ENCODE assay signal across 1 cellular context in the genomic region with DNA sequence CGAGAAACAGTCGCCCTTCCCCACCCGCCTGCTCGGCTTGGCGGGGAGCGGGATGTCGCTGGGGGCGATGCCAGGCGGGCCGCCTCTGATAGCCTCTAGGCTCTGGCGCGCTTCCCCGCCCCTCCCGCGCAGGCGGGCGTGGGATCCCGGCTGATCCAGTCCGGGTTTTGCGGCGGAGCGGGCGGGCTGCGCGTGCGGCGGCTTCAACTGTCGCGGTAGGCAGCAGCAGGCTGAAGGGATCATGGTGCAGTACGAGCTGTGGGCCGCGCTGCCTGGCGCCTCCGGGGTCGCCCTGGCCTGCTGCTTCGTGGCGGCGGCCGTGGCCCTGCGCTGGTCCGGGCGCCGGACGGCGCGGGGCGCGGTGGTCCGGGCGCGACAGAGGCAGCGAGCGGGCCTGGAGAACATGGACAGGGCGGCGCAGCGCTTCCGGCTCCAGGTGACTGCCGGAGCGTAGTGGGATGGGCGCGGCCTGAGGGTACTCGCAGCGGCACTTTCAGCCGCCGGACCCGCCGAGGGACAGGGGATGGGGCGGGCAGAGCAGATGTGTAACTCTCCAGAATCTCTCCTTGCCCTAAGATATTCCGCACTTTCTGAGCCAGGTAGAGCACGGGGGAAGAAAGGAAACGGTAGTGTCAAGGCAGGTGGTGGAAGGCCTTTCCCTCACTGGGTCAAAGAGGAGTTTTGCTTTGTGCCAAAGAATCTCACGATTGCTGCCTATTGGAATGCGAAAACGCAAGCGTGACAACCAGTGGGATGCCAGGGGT.
TF ChIP-seq lines count a peak whose summit lies in the region.

A gene (plus strand): TSS at position 210 of the 764 bp plus-strand sequence. CDS start 32 bp downstream, at position 242.

TF ChIP-seq in HepG2, 621 proteins besides CTCF, POLR2A, EP300 and RAD21 (continued from another document and continues in another):
- TF ChIP-seq, protein P1, sequence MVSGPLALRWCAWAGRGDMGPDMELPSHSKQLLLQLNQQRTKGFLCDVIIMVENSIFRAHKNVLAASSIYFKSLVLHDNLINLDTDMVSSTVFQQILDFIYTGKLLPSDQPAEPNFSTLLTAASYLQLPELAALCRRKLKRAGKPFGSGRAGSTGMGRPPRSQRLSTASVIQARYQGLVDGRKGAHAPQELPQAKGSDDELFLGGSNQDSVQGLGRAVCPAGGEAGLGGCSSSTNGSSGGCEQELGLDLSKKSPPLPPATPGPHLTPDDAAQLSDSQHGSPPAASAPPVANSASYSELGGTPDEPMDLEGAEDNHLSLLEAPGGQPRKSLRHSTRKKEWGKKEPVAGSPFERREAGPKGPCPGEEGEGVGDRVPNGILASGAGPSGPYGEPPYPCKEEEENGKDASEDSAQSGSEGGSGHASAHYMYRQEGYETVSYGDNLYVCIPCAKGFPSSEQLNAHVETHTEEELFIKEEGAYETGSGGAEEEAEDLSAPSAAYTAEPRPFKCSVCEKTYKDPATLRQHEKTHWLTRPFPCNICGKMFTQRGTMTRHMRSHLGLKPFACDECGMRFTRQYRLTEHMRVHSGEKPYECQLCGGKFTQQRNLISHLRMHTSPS (CRISPR knock-in tag; IDR thresholded peaks at IDR 0.05; ENCODE audit: low read depth) = peak; percentile 37; the same call in 1 of the 2 replicates
- TF ChIP-seq ZSCAN30 (CRISPR knock-in tag; IDR thresholded peaks at IDR 0.05) (no peak), ZNF451 (CRISPR knock-in tag; IDR thresholded peaks at IDR 0.05) (peak; percentile 93), SIX1 (CRISPR knock-in tag; IDR thresholded peaks at IDR 0.05; ENCODE audit: borderline replicate concordance) (0 out of 2 replicates have a peak, but pooled peaks have one; percentile 41), FOXK1 (CRISPR knock-in tag; IDR thresholded peaks at IDR 0.05; ENCODE audit: borderline replicate concordance, low read depth) (peak; percentile 35; the same call in 1 of the 2 replicates), ZFP1 (CRISPR knock-in tag; IDR thresholded peaks at IDR 0.05) (no peak), ZBTB1 (CRISPR knock-in tag; IDR thresholded peaks at IDR 0.05; ENCODE audit: borderline replicate concordance) (no peak), ZC3H4 (CRISPR knock-in tag; IDR thresholded peaks at IDR 0.05; ENCODE audit: borderline replicate concordance) (no peak), RXRB (CRISPR knock-in tag; IDR thresholded peaks at IDR 0.05; ENCODE audit: borderline replicate concordance) (peak; percentile 65; the same call in 1 of the 2 replicates), HNRNPK (IDR thresholded peaks at IDR 0.05; ENCODE audit: low read depth, low read length, poor library complexity, severe bottlenecking) (peak; percentile 51), ZNF747 (CRISPR knock-in tag; IDR thresholded peaks at IDR 0.05; ENCODE audit: borderline replicate concordance) (peak; percentile 82; the same call in 1 of the 2 replicates), ZNF839 (CRISPR knock-in tag; IDR thresholded peaks at IDR 0.05; ENCODE audit: borderline replicate concordance) (no peak), ZNF136 (CRISPR knock-in tag; IDR thresholded peaks at IDR 0.05; ENCODE audit: low read depth) (no peak; the same call in 1 of the 2 replicates), FOXP1 (IDR thresholded peaks at IDR 0.05) (no peak), FOXP1 (CRISPR knock-in tag; IDR thresholded peaks at IDR 0.05) (no peak), HOXD1 (CRISPR knock-in tag; IDR thresholded peaks at IDR 0.05) (peak; percentile 74), SNAPC2 (CRISPR knock-in tag; IDR thresholded peaks at IDR 0.05) (peak; percentile 47; the same call in 1 of the 2 replicates), ZNF558 (CRISPR knock-in tag; IDR thresholded peaks at IDR 0.05; ENCODE audit: borderline replicate concordance) (peak; percentile 95; the same call in 1 of the 2 replicates), NFATC3 (CRISPR knock-in tag; IDR thresholded peaks at IDR 0.05) (peak; percentile 81; the same call in 1 of the 2 replicates), ZNF343 (CRISPR knock-in tag; IDR thresholded peaks at IDR 0.05) (peak; percentile 97), ZBTB21 (CRISPR knock-in tag; IDR thresholded peaks at IDR 0.05) (no peak), KDM1A (CRISPR knock-in tag; IDR thresholded peaks at IDR 0.05) (peak; percentile 39; the same call in 1 of the 2 replicates), REL (CRISPR knock-in tag; conservative IDR thresholded peaks at IDR 0.05) (peak; percentile 82; the same call in 1 of the 2 replicates), ATF7 (IDR thresholded peaks at IDR 0.05) (no peak), ATF7 (CRISPR knock-in tag; IDR thresholded peaks at IDR 0.05) (no peak), SIX4 (CRISPR knock-in tag; IDR thresholded peaks at IDR 0.05) (no peak), MLLT10 (CRISPR knock-in tag; IDR thresholded peaks at IDR 0.05) (no peak), SIN3B (IDR thresholded peaks at IDR 0.05; ENCODE audit: low read length) (no peak), TBX2 (CRISPR knock-in tag; IDR thresholded peaks at IDR 0.05; ENCODE audit: borderline replicate concordance) (peak; percentile 86), SOX5 (CRISPR knock-in tag; IDR thresholded peaks at IDR 0.05; ENCODE audit: borderline replicate concordance) (peak; percentile 29; the same call in 1 of the 2 replicates), MED1 (CRISPR knock-in tag; IDR thresholded peaks at IDR 0.05) (peak; percentile 61), ZSCAN20 (CRISPR knock-in tag; IDR thresholded peaks at IDR 0.05; ENCODE audit: borderline replicate concordance) (peak; percentile 97), SALL2 (CRISPR knock-in tag; IDR thresholded peaks at IDR 0.05) (peak; percentile 90), MIER3 (CRISPR knock-in tag; IDR thresholded peaks at IDR 0.05; ENCODE audit: borderline replicate concordance) (no peak), KLF9 (CRISPR knock-in tag; IDR thresholded peaks at IDR 0.05; ENCODE audit: low read depth) (no peak), HMGA1 (CRISPR knock-in tag; conservative IDR thresholded peaks at IDR 0.05) (no peak), HOXA5 (CRISPR knock-in tag; IDR thresholded peaks at IDR 0.05) (peak; percentile 89), POGZ (CRISPR knock-in tag; IDR thresholded peaks at IDR 0.05) (peak; percentile 59), SNRNP70 (IDR thresholded peaks at IDR 0.05; ENCODE audit: low read depth, low read length) (no peak), ESRRA (CRISPR knock-in tag; IDR thresholded peaks at IDR 0.05; ENCODE audit: low read depth) (peak; percentile 58; the same call in 1 of the 2 replicates)
- TF ChIP-seq, protein P2, sequence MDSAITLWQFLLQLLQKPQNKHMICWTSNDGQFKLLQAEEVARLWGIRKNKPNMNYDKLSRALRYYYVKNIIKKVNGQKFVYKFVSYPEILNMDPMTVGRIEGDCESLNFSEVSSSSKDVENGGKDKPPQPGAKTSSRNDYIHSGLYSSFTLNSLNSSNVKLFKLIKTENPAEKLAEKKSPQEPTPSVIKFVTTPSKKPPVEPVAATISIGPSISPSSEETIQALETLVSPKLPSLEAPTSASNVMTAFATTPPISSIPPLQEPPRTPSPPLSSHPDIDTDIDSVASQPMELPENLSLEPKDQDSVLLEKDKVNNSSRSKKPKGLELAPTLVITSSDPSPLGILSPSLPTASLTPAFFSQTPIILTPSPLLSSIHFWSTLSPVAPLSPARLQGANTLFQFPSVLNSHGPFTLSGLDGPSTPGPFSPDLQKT (CRISPR knock-in tag; IDR thresholded peaks at IDR 0.05; ENCODE audit: borderline replicate concordance) = peak; percentile 76; the same call in 1 of the 2 replicates
- TF ChIP-seq, protein P3, sequence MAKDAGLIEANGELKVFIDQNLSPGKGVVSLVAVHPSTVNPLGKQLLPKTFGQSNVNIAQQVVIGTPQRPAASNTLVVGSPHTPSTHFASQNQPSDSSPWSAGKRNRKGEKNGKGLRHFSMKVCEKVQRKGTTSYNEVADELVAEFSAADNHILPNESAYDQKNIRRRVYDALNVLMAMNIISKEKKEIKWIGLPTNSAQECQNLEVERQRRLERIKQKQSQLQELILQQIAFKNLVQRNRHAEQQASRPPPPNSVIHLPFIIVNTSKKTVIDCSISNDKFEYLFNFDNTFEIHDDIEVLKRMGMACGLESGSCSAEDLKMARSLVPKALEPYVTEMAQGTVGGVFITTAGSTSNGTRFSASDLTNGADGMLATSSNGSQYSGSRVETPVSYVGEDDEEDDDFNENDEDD (CRISPR knock-in tag; IDR thresholded peaks at IDR 0.05; ENCODE audit: borderline replicate concordance) = peak; percentile 99
- TF ChIP-seq, protein P4, sequence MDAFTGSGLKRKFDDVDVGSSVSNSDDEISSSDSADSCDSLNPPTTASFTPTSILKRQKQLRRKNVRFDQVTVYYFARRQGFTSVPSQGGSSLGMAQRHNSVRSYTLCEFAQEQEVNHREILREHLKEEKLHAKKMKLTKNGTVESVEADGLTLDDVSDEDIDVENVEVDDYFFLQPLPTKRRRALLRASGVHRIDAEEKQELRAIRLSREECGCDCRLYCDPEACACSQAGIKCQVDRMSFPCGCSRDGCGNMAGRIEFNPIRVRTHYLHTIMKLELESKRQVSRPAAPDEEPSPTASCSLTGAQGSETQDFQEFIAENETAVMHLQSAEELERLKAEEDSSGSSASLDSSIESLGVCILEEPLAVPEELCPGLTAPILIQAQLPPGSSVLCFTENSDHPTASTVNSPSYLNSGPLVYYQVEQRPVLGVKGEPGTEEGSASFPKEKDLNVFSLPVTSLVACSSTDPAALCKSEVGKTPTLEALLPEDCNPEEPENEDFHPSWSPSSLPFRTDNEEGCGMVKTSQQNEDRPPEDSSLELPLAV (CRISPR knock-in tag; conservative IDR thresholded peaks at IDR 0.05; ENCODE audit: low read depth) = 0 out of 2 replicates have a peak, but pooled peaks have one; percentile 71
- TF ChIP-seq, protein P5, sequence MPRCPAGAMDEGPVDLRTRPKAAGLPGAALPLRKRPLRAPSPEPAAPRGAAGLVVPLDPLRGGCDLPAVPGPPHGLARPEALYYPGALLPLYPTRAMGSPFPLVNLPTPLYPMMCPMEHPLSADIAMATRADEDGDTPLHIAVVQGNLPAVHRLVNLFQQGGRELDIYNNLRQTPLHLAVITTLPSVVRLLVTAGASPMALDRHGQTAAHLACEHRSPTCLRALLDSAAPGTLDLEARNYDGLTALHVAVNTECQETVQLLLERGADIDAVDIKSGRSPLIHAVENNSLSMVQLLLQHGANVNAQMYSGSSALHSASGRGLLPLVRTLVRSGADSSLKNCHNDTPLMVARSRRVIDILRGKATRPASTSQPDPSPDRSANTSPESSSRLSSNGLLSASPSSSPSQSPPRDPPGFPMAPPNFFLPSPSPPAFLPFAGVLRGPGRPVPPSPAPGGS (CRISPR knock-in tag; IDR thresholded peaks at IDR 0.05) = peak; percentile 97
- TF ChIP-seq, protein P6, sequence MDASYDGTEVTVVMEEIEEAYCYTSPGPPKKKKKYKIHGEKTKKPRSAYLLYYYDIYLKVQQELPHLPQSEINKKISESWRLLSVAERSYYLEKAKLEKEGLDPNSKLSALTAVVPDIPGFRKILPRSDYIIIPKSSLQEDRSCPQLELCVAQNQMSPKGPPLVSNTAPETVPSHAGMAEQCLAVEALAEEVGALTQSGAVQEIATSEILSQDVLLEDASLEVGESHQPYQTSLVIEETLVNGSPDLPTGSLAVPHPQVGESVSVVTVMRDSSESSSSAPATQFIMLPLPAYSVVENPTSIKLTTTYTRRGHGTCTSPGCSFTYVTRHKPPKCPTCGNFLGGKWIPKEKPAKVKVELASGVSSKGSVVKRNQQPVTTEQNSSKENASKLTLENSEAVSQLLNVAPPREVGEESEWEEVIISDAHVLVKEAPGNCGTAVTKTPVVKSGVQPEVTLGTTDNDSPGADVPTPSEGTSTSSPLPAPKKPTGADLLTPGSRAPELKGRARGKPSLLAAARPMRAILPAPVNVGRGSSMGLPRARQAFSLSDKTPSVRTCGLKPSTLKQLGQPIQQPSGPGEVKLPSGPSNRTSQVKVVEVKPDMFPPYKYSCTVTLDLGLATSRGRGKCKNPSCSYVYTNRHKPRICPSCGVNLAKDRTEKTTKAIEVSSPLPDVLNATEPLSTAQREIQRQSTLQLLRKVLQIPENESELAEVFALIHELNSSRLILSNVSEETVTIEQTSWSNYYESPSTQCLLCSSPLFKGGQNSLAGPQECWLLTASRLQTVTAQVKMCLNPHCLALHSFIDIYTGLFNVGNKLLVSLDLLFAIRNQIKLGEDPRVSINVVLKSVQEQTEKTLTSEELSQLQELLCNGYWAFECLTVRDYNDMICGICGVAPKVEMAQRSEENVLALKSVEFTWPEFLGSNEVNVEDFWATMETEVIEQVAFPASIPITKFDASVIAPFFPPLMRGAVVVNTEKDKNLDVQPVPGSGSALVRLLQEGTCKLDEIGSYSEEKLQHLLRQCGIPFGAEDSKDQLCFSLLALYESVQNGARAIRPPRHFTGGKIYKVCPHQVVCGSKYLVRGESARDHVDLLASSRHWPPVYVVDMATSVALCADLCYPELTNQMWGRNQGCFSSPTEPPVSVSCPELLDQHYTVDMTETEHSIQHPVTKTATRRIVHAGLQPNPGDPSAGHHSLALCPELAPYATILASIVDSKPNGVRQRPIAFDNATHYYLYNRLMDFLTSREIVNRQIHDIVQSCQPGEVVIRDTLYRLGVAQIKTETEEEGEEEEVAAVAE (CRISPR knock-in tag; IDR thresholded peaks at IDR 0.05; ENCODE audit: borderline replicate concordance) = no peak
- TF ChIP-seq, protein P7, sequence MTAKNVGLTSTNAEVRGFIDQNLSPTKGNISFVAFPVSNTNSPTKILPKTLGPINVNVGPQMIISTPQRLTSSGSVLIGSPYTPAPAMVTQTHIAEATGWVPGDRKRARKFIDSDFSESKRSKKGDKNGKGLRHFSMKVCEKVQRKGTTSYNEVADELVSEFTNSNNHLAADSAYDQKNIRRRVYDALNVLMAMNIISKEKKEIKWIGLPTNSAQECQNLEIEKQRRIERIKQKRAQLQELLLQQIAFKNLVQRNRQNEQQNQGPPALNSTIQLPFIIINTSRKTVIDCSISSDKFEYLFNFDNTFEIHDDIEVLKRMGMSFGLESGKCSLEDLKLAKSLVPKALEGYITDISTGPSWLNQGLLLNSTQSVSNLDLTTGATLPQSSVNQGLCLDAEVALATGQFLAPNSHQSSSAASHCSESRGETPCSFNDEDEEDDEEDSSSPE (CRISPR knock-in tag; IDR thresholded peaks at IDR 0.05) = peak; percentile 95
- TF ChIP-seq, protein P8, sequence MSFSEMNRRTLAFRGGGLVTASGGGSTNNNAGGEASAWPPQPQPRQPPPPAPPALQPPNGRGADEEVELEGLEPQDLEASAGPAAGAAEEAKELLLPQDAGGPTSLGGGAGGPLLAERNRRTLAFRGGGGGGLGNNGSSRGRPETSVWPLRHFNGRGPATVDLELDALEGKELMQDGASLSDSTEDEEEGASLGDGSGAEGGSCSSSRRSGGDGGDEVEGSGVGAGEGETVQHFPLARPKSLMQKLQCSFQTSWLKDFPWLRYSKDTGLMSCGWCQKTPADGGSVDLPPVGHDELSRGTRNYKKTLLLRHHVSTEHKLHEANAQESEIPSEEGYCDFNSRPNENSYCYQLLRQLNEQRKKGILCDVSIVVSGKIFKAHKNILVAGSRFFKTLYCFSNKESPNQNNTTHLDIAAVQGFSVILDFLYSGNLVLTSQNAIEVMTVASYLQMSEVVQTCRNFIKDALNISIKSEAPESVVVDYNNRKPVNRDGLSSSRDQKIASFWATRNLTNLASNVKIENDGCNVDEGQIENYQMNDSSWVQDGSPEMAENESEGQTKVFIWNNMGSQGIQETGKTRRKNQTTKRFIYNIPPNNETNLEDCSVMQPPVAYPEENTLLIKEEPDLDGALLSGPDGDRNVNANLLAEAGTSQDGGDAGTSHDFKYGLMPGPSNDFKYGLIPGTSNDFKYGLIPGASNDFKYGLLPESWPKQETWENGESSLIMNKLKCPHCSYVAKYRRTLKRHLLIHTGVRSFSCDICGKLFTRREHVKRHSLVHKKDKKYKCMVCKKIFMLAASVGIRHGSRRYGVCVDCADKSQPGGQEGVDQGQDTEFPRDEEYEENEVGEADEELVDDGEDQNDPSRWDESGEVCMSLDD (CRISPR knock-in tag; IDR thresholded peaks at IDR 0.05; ENCODE audit: borderline replicate concordance) = peak; percentile 79
